8 cellular contexts compared by ENCODE assay signal in genomic region chr14:69152944-69153847, GRCh38. TPM values are rescaled to one million over a fixed set of nuclear protein-coding genes. Genes with fewer than 3 reads are reported as not detected.
DNase-seq lines count a peak whose midpoint lies in the region; ATAC-seq and TF ChIP-seq lines count a peak whose summit lies in the region.

A gene with protein sequence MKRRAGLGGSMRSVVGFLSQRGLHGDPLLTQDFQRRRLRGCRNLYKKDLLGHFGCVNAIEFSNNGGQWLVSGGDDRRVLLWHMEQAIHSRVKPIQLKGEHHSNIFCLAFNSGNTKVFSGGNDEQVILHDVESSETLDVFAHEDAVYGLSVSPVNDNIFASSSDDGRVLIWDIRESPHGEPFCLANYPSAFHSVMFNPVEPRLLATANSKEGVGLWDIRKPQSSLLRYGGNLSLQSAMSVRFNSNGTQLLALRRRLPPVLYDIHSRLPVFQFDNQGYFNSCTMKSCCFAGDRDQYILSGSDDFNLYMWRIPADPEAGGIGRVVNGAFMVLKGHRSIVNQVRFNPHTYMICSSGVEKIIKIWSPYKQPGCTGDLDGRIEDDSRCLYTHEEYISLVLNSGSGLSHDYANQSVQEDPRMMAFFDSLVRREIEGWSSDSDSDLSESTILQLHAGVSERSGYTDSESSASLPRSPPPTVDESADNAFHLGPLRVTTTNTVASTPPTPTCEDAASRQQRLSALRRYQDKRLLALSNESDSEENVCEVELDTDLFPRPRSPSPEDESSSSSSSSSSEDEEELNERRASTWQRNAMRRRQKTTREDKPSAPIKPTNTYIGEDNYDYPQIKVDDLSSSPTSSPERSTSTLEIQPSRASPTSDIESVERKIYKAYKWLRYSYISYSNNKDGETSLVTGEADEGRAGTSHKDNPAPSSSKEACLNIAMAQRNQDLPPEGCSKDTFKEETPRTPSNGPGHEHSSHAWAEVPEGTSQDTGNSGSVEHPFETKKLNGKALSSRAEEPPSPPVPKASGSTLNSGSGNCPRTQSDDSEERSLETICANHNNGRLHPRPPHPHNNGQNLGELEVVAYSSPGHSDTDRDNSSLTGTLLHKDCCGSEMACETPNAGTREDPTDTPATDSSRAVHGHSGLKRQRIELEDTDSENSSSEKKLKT (minus strand): TSS chr14:69153119. CDS start chr14:69152978, 141 bp downstream.

- no peak for TF ChIP-seq CTCF in C4-2B (conservative IDR thresholded peaks at IDR 0.05)
- TF ChIP-seq CTCF in liver (IDR thresholded peaks at IDR 0.05; ENCODE audit: low read depth, low read length, missing input control): no peak

- under 1% methylated on average over 97 of the region's 97 CpGs for WGBS in liver

- H3K9me3 ChIP-seq in liver (ENCODE audit: control insufficient read depth in 4 of 4, low read length in 3 of 4): no peaks in the 10 kb centered on the region

- H3K36me3 ChIP-seq in liver (ENCODE audit: control insufficient read depth in 4 of 4, insufficient read depth in 3 of 4, low read depth in 1 of 4, low read length in 3 of 4): peaks cover 0 to 5% (median 0%) of the 10 kb centered on the region in 4 donors

- H3K9ac ChIP-seq in liver (ENCODE audit: low read depth in 1 of 2, low read length in 2 of 2): peak within 1 kb of the TSS; percentile 88 to 91

- ATAC-seq in GM19395 (IDR thresholded peaks at IDR 0.05; ENCODE audit: unreplicated experiment) (peak; percentile 85), HG03565 (IDR thresholded peaks at IDR 0.05; ENCODE audit: unreplicated experiment) (peak; percentile 75)

- H3K4me3 ChIP-seq in liver (ENCODE audit: low read depth in 1 of 3, low read length in 3 of 3): peak within 1 kb of the TSS; percentile 69 to 96 (median 89)

- peak in 1 of 2 donors; percentile 25 for TF ChIP-seq RAD21 in liver (IDR thresholded peaks at IDR 0.05)

- peaks cover 5 to 21% (median 13%) of the 10 kb centered on the region in 4 donors for H3K4me1 ChIP-seq in liver (ENCODE audit: control insufficient read depth in 4 of 4, insufficient read depth in 4 of 4, low read length in 3 of 4)

- no peaks in the 10 kb centered on the region for H3K27me3 ChIP-seq in liver (ENCODE audit: control insufficient read depth in 4 of 4, insufficient read depth in 4 of 4, low read length in 3 of 4)

- DNase-seq in NCI-H82 (lab: John Stamatoyannopoulos, UW) (peak; percentile 96), dermis blood vessel endothelial cell (peak; percentile 94)
- peak; percentile 92 to 93 for DNase-seq in activated CD4-positive, alpha-beta T cell treated with anti-CD3 and anti-CD28 coated beads, Interleukin-2, amount 50 U/mL, for 48 hours
- DNase-seq in stimulated activated CD4-positive, alpha-beta T cell treated with anti-CD3 and anti-CD28 coated beads, Interleukin-4, amount 100 ng/mL, for 1 hour: peak; percentile 91

- H3K27ac ChIP-seq in C4-2B (peak within 1 kb of the TSS; percentile 82), liver (ENCODE audit: low read depth in 1 of 2, low read length in 2 of 2) (peak within 1 kb of the TSS; percentile 87 to 93)

TF ChIP-seq in liver, 16 proteins besides CTCF, POLR2A, EP300 and RAD21:
- peak; percentile 41 for TF ChIP-seq TAF1 (conservative IDR thresholded peaks at IDR 0.05)
- no peak for TF ChIP-seq FOXA2 (IDR thresholded peaks at IDR 0.05)
- TF ChIP-seq EGR1 (IDR thresholded peaks at IDR 0.05; ENCODE audit: low read depth in 2 of 2): no peak
- TF ChIP-seq, protein P1, sequence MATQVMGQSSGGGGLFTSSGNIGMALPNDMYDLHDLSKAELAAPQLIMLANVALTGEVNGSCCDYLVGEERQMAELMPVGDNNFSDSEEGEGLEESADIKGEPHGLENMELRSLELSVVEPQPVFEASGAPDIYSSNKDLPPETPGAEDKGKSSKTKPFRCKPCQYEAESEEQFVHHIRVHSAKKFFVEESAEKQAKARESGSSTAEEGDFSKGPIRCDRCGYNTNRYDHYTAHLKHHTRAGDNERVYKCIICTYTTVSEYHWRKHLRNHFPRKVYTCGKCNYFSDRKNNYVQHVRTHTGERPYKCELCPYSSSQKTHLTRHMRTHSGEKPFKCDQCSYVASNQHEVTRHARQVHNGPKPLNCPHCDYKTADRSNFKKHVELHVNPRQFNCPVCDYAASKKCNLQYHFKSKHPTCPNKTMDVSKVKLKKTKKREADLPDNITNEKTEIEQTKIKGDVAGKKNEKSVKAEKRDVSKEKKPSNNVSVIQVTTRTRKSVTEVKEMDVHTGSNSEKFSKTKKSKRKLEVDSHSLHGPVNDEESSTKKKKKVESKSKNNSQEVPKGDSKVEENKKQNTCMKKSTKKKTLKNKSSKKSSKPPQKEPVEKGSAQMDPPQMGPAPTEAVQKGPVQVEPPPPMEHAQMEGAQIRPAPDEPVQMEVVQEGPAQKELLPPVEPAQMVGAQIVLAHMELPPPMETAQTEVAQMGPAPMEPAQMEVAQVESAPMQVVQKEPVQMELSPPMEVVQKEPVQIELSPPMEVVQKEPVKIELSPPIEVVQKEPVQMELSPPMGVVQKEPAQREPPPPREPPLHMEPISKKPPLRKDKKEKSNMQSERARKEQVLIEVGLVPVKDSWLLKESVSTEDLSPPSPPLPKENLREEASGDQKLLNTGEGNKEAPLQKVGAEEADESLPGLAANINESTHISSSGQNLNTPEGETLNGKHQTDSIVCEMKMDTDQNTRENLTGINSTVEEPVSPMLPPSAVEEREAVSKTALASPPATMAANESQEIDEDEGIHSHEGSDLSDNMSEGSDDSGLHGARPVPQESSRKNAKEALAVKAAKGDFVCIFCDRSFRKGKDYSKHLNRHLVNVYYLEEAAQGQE (IDR thresholded peaks at IDR 0.05): peak; percentile 25
- peak; percentile 6 for TF ChIP-seq MAX (IDR thresholded peaks at IDR 0.05)
- TF ChIP-seq YY1 (IDR thresholded peaks at IDR 0.05): peak; percentile 50
- no peak for TF ChIP-seq FOXA1 (IDR thresholded peaks at IDR 0.05)
- peak; percentile 26 for TF ChIP-seq SP1 (IDR thresholded peaks at IDR 0.05)
- no peak for TF ChIP-seq HNF4G (IDR thresholded peaks at IDR 0.05)

RNA-seq across cellular contexts. Expression of the gene that starts here (rescaled TPM):
- 13.6 and 17.4 TPM in 2 replicates for total RNA-seq in dermis blood vessel endothelial cell
- total RNA-seq in liver: 10 to 100 TPM; 12.9 to 18.1 TPM
- polyA plus RNA-seq in liver: 10 to 100 TPM; 13.8 to 15.2 TPM

Comparison
In these comparisons a context has a peak if more than half of its experiments do, and no peak if none do; other contexts are left out.
1. Peak in every context shown above with its lines: DNase-seq, ATAC-seq, H3K4me3 ChIP-seq and H3K27ac ChIP-seq.